ENCODE assay signal across 23 cellular contexts in genomic region chr11:120256178-120256577, GRCh38. TPM values are rescaled to one million over a fixed set of nuclear protein-coding genes. Genes with fewer than 3 reads are reported as not detected.
DNase-seq lines count a peak whose midpoint lies in the region; ATAC-seq, FAIRE-seq and TF ChIP-seq lines count a peak whose summit lies in the region.
"Had no signal": no experiment of that assay in that cellular context is flagged by ENCODE, and none has a peak within 500 bp of the region (broad histone marks: within the 10 kb centered on the region; RNA-seq: fewer than 3 reads in every experiment).

No MANE protein-coding gene starts in this region.

- intact Hi-C loops in Right ventricle myocardium superior (cut with DNase I): no loop called here
- intact Hi-C loops in right cardiac atrium (cut with DNase I): no loop called here
- intact Hi-C loops in esophagus muscularis mucosa (cut with DNase I): no loop called here
- intact Hi-C loops in ovary (cut with DNase I): no loop called here

- H3K4me1 ChIP-seq in right atrium auricular region (peaks cover 0 to 11% of the 10 kb centered on the region in 2 donors), right cardiac atrium (ENCODE audit: control insufficient read depth, insufficient read depth, low read length) (peaks cover 2% of the 10 kb centered on the region), esophagus muscularis mucosa (peaks cover 0 to 3% (median 0%) of the 10 kb centered on the region in 4 donors), ovary (ENCODE audit: insufficient read depth) (no peaks in the 10 kb centered on the region)
- H3K4me1 ChIP-seq: SJSA1 had no signal

- TF ChIP-seq POLR2A in esophagus muscularis mucosa (IDR thresholded peaks at IDR 0.05; ENCODE audit: low read depth) (no peak), ovary (IDR thresholded peaks at IDR 0.05) (no peak)

- CTCF ChIA-PET in WTC11 (lab: Charles Lee): interaction anchor here (1.4 to 24.2 kb wide), 3 partner anchors 45 to 79 kb away, joined by 3 to 623 read pairs (median 15); no protein-coding TSS in a partner anchor

- H3K4me3 ChIP-seq in right atrium auricular region: no peak overlapping the region
- no peak overlapping the region for H3K4me3 ChIP-seq in right cardiac atrium (ENCODE audit: low read length)
- H3K4me3 ChIP-seq in esophagus muscularis mucosa: no peak overlapping the region
- H3K4me3 ChIP-seq in ovary: no peak overlapping the region
- H3K4me3 ChIP-seq: BLaER1, HAP-1, PC-9, SJSA1 had no signal

- POLR2A ChIA-PET in WTC11 (lab: Charles Lee): no interaction called here

- no peak for FAIRE-seq in RCC 7860 (lab: Jason Lieb, UNC)

- no peak overlapping the region for H3K27ac Mint-ChIP-seq in WTC11
- H3K27ac Mint-ChIP-seq: CD4-positive, alpha-beta memory T cell had no signal

- H3K9me3 ChIP-seq in right atrium auricular region (no peaks in the 10 kb centered on the region), right cardiac atrium (ENCODE audit: control insufficient read depth, low read length) (no peaks in the 10 kb centered on the region), esophagus muscularis mucosa (no peaks in the 10 kb centered on the region), ovary (no peaks in the 10 kb centered on the region)
- H3K9me3 ChIP-seq: BLaER1, HAP-1, SJSA1 had no signal

- WGBS in right cardiac atrium: 32% methylated on average over 4 of the region's 4 CpGs
- 66% methylated on average over 4 of the region's 4 CpGs for WGBS in esophagus muscularis mucosa
- WGBS in ovary, 3 donors: 64 to 75% (median 67%) methylated on average over 4 of the region's 4 CpGs

- peak; percentile 71 for ATAC-seq in Right ventricle myocardium superior (ENCODE audit: poor library complexity)
- ATAC-seq in WTC11: no peak
- peak; percentile 66 to 70 for ATAC-seq in right cardiac atrium

- H3K36me3 Mint-ChIP-seq in WTC11: no peaks in the 10 kb centered on the region
- H3K36me3 Mint-ChIP-seq: CD4-positive, alpha-beta memory T cell had no signal

- H3K27ac ChIP-seq in right atrium auricular region (peak overlapping the region in 1 of 2 donors; percentile 62), right cardiac atrium (ENCODE audit: low read length) (peak overlapping the region; percentile 30), esophagus muscularis mucosa (replicated peaks in 1 of 4) (no peak overlapping the region), ovary (no peak overlapping the region)
- H3K27ac ChIP-seq: BLaER1, HL-60, PC-9, SJSA1 had no signal

- H3K27me3 ChIP-seq in right atrium auricular region (no peaks in the 10 kb centered on the region), right cardiac atrium (ENCODE audit: control insufficient read depth, insufficient read depth) (no peaks in the 10 kb centered on the region), esophagus muscularis mucosa (peaks cover 0 to 88% (median 10%) of the 10 kb centered on the region in 4 donors), ovary (no peaks in the 10 kb centered on the region)
- H3K27me3 ChIP-seq: SJSA1 had no signal

- H3K27me3 Mint-ChIP-seq in WTC11 (ENCODE audit: low read depth): peaks cover 64% of the 10 kb centered on the region

- DNase-seq in Right ventricle myocardium superior: no peak
- no peak for DNase-seq in right atrium auricular region (ENCODE audit: low spot score)
- no peak for DNase-seq in WTC11 (ENCODE audit: low spot score)
- no peak for DNase-seq in right cardiac atrium
- no peak for DNase-seq in esophagus muscularis mucosa (ENCODE audit: extremely low spot score)
- no peak for DNase-seq in ovary
- DNase-seq in RCC 7860 (ENCODE audit: low spot score): no peak
- DNase-seq: CD4-positive, alpha-beta memory T cell; MM.1S; NCI-H1092; NCI-H1436 treated with DMSO at 0.1 percent for 48 hours; NCI-H2029; NCI-H2171; NCI-H446 treated with DMSO at 0.1 percent for 48 hours; NCI-H69; PC-9 had no signal

- TF ChIP-seq CTCF in right atrium auricular region (IDR thresholded peaks at IDR 0.05) (no peak), WTC11 (IDR thresholded peaks at IDR 0.05) (no peak), esophagus muscularis mucosa (IDR thresholded peaks at IDR 0.05) (no peak), ovary (IDR thresholded peaks at IDR 0.05) (no peak)

- peak overlapping the region; percentile 61 for H3K4me3 Mint-ChIP-seq in WTC11
- H3K4me3 Mint-ChIP-seq: CD4-positive, alpha-beta memory T cell had no signal

- H3K36me3 ChIP-seq in right atrium auricular region (no peaks in the 10 kb centered on the region), esophagus muscularis mucosa (no peaks in the 10 kb centered on the region), ovary (no peaks in the 10 kb centered on the region)
- H3K36me3 ChIP-seq: BLaER1, HAP-1, SJSA1 had no signal

- peaks cover 52% of the 10 kb centered on the region for H3K4me1 Mint-ChIP-seq in WTC11

- TF ChIP-seq EP300 in esophagus muscularis mucosa (IDR thresholded peaks at IDR 0.05) (no peak), ovary (IDR thresholded peaks at IDR 0.05) (no peak)

- H3K9me3 Mint-ChIP-seq in WTC11: no peaks in the 10 kb centered on the region
- H3K9me3 Mint-ChIP-seq: CD4-positive, alpha-beta memory T cell had no signal

TF ChIP-seq in WTC11, 78 proteins besides CTCF, POLR2A, EP300 and RAD21:
- no peak for TF ChIP-seq ETV6 (CRISPR knock-in tag; IDR thresholded peaks at IDR 0.05)
- no peak for TF ChIP-seq NR1H2 (CRISPR knock-in tag; IDR thresholded peaks at IDR 0.05)
- no peak for TF ChIP-seq ZMAT4 (CRISPR knock-in tag; IDR thresholded peaks at IDR 0.05)

RNA-seq across cellular contexts. Expression of gene POU2F3, which starts 16.2 kb away (rescaled TPM):
- total RNA-seq in Right ventricle myocardium superior (not detected), right atrium auricular region (not detected), WTC11 (2021) (0.37 to 0.78 TPM (median 0.61 TPM) in 3 replicates), right cardiac atrium (under 1 TPM in 3 of 4 donors, not detected in 1; 0.17 to 0.31 (median 0.22) TPM), esophagus muscularis mucosa (not detected), ovary (1 to 10 TPM in 1 of 7 donors, under 1 TPM in 4, not detected in 2; 0.20 to 1.0 (median 0.23) TPM)
- polyA plus RNA-seq in right cardiac atrium (0.05 TPM), ovary (under 1 TPM; 0.05 to 0.08 TPM)
- total RNA-seq: A673; CD4-positive, alpha-beta memory T cell; HT1080; LHCN-M2; SJSA1 had no signal
- polyA plus RNA-seq: CD4-positive, alpha-beta memory T cell had no signal

RNA-seq across cellular contexts. Expression of gene OAF, which starts 45.3 kb away (rescaled TPM):
- total RNA-seq in Right ventricle myocardium superior: 30.0 TPM
- total RNA-seq in right atrium auricular region: 10 to 100 TPM; 27.9 to 43.6 TPM
- total RNA-seq in WTC11 (2021): 3.2 to 5.6 TPM (median 4.2 TPM) in 3 replicates
- total RNA-seq in right cardiac atrium: 10 to 100 TPM; 21.6 to 57.1 (median 44.9) TPM
- 25.3 TPM for polyA plus RNA-seq in right cardiac atrium
- total RNA-seq in esophagus muscularis mucosa: 10 to 100 TPM; 30.7 to 66.1 (median 58.1) TPM
- 100 to 1,000 TPM in 2 of 7 donors, 10 to 100 TPM in 5; 26.6 to 170 (median 66.5) TPM for total RNA-seq in ovary
- 10 to 100 TPM; 38.1 to 44.1 TPM for polyA plus RNA-seq in ovary
